15 cellular contexts compared by ENCODE assay signal in the genomic region with DNA sequence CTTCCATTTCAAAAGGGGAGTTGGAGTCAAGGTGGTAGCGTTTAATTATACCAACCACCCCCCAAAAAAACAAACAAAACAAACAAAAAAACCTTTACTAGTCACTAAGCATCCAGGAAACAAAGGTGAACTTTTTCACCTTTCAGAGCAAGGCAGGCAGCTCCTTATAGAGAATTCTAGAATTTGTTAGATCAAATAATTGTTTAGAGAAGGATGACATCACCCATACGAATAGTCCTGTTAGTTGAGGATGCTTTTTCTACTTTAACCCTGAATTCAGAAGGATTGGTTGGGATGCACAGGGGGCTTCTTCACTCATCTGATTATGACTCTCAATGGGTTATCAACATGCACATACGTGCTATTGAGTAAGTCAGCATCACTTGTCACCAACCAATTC. TPM values are rescaled to one million over a fixed set of nuclear protein-coding genes. Genes with fewer than 3 reads are reported as not detected.
DNase-seq lines count a peak whose midpoint lies in the region; ATAC-seq and TF ChIP-seq lines count a peak whose summit lies in the region.
"Had no signal": no experiment of that assay in that cellular context is flagged by ENCODE, and none has a peak within 500 bp of the region (broad histone marks: within the 10 kb centered on the region; RNA-seq: fewer than 3 reads in every experiment).

No MANE protein-coding gene starts in this region.

- DNase-seq in left ventricle myocardium inferior (no peak), cardiac septum (ENCODE audit: low spot score) (no peak), mesothelial cell of epicardium (ENCODE audit: low spot score in 2 of 2, unreplicated experiment in 2 of 2) (no peak), HuH-7 (ENCODE audit: low spot score) (no peak), SJCRH30 (no peak), iPS-NIHi7 (ENCODE audit: extremely low spot score) (no peak)
- DNase-seq in stimulated activated naive B cell treated with anti-CD40 and anti-IgM and Interleukin-4, amounts not matched to agents 10 μg/mL and 1 μg/mL and 100 μg/mL, for 72 hours, result no peak
- DNase-seq: amygdala, cortex of kidney, DMS53, NCI-H1048, SHP77, upper lobe of left lung had no signal

- H3K4me1 ChIP-seq in left ventricle myocardium inferior (peaks cover 93% of the 10 kb centered on the region), SJCRH30 (peaks cover 23% of the 10 kb centered on the region)

- H3K27me3 ChIP-seq in left ventricle myocardium inferior (ENCODE audit: low read depth) (no peaks in the 10 kb centered on the region), SJCRH30 (no peaks in the 10 kb centered on the region)
- H3K27me3 ChIP-seq: upper lobe of left lung had no signal

- intact Hi-C loops in left ventricle myocardium inferior (cut with micrococcal nuclease), result no loop called here
- intact Hi-C loops in cardiac septum (cut with DNase I), result loop anchor here (10.0 kb wide), 1 partner anchor 108 kb away; the partner anchor contains the start of gene CTSZ

- H3K27ac Mint-ChIP-seq in activated naive CD8-positive, alpha-beta T cell, result peak overlapping the region; percentile 92
- peak overlapping the region; percentile 16 for H3K27ac Mint-ChIP-seq in mesothelial cell of epicardium
- peak overlapping the region; percentile 22 for H3K27ac Mint-ChIP-seq in stimulated activated naive B cell treated with anti-CD40 and anti-IgM and Interleukin-4, amounts not matched to agents 10 μg/mL and 1 μg/mL and 100 μg/mL, for 72 hours

- no peaks in the 10 kb centered on the region for H3K27me3 Mint-ChIP-seq in activated naive CD8-positive, alpha-beta T cell
- no peaks in the 10 kb centered on the region for H3K27me3 Mint-ChIP-seq in mesothelial cell of epicardium (ENCODE audit: low read depth)
- H3K27me3 Mint-ChIP-seq in stimulated activated naive B cell treated with anti-CD40 and anti-IgM and Interleukin-4, amounts not matched to agents 10 μg/mL and 1 μg/mL and 100 μg/mL, for 72 hours, result no peaks in the 10 kb centered on the region

- H3K9me3 ChIP-seq in left ventricle myocardium inferior (replicated peaks), result no peaks in the 10 kb centered on the region
- H3K9me3 ChIP-seq in SJCRH30 (replicated peaks), result no peaks in the 10 kb centered on the region
- H3K9me3 ChIP-seq: upper lobe of left lung had no signal

- H3K36me3 ChIP-seq in left ventricle myocardium inferior (peaks cover 5% of the 10 kb centered on the region), SJCRH30 (peaks cover 85% of the 10 kb centered on the region)

- H3K27ac ChIP-seq in left ventricle myocardium inferior (replicated peaks), result peak overlapping the region; percentile 98
- no peak overlapping the region for H3K27ac ChIP-seq in SJCRH30

- H3K36me3 Mint-ChIP-seq in activated naive CD8-positive, alpha-beta T cell, result peaks cover 8% of the 10 kb centered on the region
- peaks cover 6% of the 10 kb centered on the region for H3K36me3 Mint-ChIP-seq in mesothelial cell of epicardium
- peaks cover 32 to 53% of the 10 kb centered on the region in 2 donors for H3K36me3 Mint-ChIP-seq in stimulated activated naive B cell treated with anti-CD40 and anti-IgM and Interleukin-4, amounts not matched to agents 10 μg/mL and 1 μg/mL and 100 μg/mL, for 72 hours

- no peak for ATAC-seq in stimulated activated naive B cell treated with anti-CD40 and anti-IgM and Interleukin-4, amounts not matched to agents 10 μg/mL and 1 μg/mL and 100 μg/mL, for 72 hours (replicated peaks)

- TF ChIP-seq CTCF in left ventricle myocardium inferior (IDR thresholded peaks at IDR 0.05; ENCODE audit: borderline replicate concordance) (no peak), mesothelial cell of epicardium (IDR thresholded peaks at IDR 0.05; ENCODE audit: unreplicated experiment) (no peak)

- peak overlapping the region; percentile 28 for H3K4me3 ChIP-seq in left ventricle myocardium inferior
- H3K4me3 ChIP-seq in SJCRH30, result no peak overlapping the region
- H3K4me3 ChIP-seq: lung, upper lobe of left lung had no signal

- no peaks in the 10 kb centered on the region for H3K9me3 Mint-ChIP-seq in activated naive CD8-positive, alpha-beta T cell (ENCODE audit: low read depth)
- no peaks in the 10 kb centered on the region for H3K9me3 Mint-ChIP-seq in mesothelial cell of epicardium
- H3K9me3 Mint-ChIP-seq in stimulated activated naive B cell treated with anti-CD40 and anti-IgM and Interleukin-4, amounts not matched to agents 10 μg/mL and 1 μg/mL and 100 μg/mL, for 72 hours, result no peaks in the 10 kb centered on the region

- H3K4me3 Mint-ChIP-seq in activated naive CD8-positive, alpha-beta T cell, result peak overlapping the region; percentile 13
- H3K4me3 Mint-ChIP-seq in mesothelial cell of epicardium, result no peak overlapping the region
- no peak overlapping the region for H3K4me3 Mint-ChIP-seq in stimulated activated naive B cell treated with anti-CD40 and anti-IgM and Interleukin-4, amounts not matched to agents 10 μg/mL and 1 μg/mL and 100 μg/mL, for 72 hours

- H3K4me1 Mint-ChIP-seq in activated naive CD8-positive, alpha-beta T cell (ENCODE audit: low read depth), result peaks cover 76% of the 10 kb centered on the region
- peaks cover 83% of the 10 kb centered on the region for H3K4me1 Mint-ChIP-seq in mesothelial cell of epicardium
- H3K4me1 Mint-ChIP-seq in stimulated activated naive B cell treated with anti-CD40 and anti-IgM and Interleukin-4, amounts not matched to agents 10 μg/mL and 1 μg/mL and 100 μg/mL, for 72 hours, result peaks cover 38 to 77% of the 10 kb centered on the region in 2 donors

RNA-seq across cellular contexts. Expression of gene GNAS, which starts 44.3 kb away (rescaled TPM):
- 1,444 TPM for total RNA-seq in left ventricle myocardium inferior
- total RNA-seq in cardiac septum, result 1,579 TPM
- total RNA-seq in mesothelial cell of epicardium, result 1,218 to 1,240 TPM (median 1,226 TPM) in 3 replicates
- total RNA-seq in SJCRH30 (2014; rRNA removed; shearing (Covaris generic)), result 2,094 and 2,122 TPM in 2 replicates

RNA-seq across cellular contexts. Expression of gene GNAS-AS1, which starts 46.1 kb away (rescaled TPM):
- 0.25 TPM for total RNA-seq in left ventricle myocardium inferior
- 0.75 TPM for total RNA-seq in cardiac septum
- 5.8 to 6.3 TPM (median 5.9 TPM) in 3 replicates for total RNA-seq in mesothelial cell of epicardium
- not detected in 2 replicates for total RNA-seq in SJCRH30 (2014; rRNA removed; shearing (Covaris generic))

Comparison
In these comparisons a context has a peak if more than half of its experiments do, and no peak if none do; other contexts are left out.
1. H3K27ac Mint-ChIP-seq: peak in every context shown above with its lines; median percentile 92 in activated naive CD8-positive, alpha-beta T cell; 22 in stimulated activated naive B cell treated with anti-CD40 and anti-IgM and Interleukin-4, amounts not matched to agents 10 μg/mL and 1 μg/mL and 100 μg/mL, for 72 hours; 16 in mesothelial cell of epicardium.